1 cellular context compared by ENCODE assay signal in genomic region chr5:33235824-33236223, GRCh38.
TF ChIP-seq lines count a peak whose summit lies in the region.

No MANE protein-coding gene starts in this region.

TF ChIP-seq in SK-N-SH, 30 proteins besides CTCF, POLR2A, EP300 and RAD21 (continued from another document):
- TF ChIP-seq REST (IDR thresholded peaks at IDR 0.05; ENCODE audit: low read depth, low read length) (no peak), IRF3 (IDR thresholded peaks at IDR 0.05; ENCODE audit: low read depth, low read length) (no peak), NRF1 (IDR thresholded peaks at IDR 0.05; ENCODE audit: low read depth, low read length) (no peak), FOXM1 (IDR thresholded peaks at IDR 0.05; ENCODE audit: low read depth) (no peak), TCF12 (IDR thresholded peaks at IDR 0.05) (no peak), USF1 (IDR thresholded peaks at IDR 0.05; ENCODE audit: borderline replicate concordance, low read depth) (no peak), TEAD4 (IDR thresholded peaks at IDR 0.05; ENCODE audit: borderline replicate concordance, insufficient read depth) (no peak), GABPA (IDR thresholded peaks at IDR 0.05; ENCODE audit: low read depth) (no peak), YY1 (IDR thresholded peaks at IDR 0.05; ENCODE audit: low read depth) (no peak), NFIC (IDR thresholded peaks at IDR 0.05; ENCODE audit: borderline replicate concordance) (no peak), ELF1 (IDR thresholded peaks at IDR 0.05) (no peak), EZH2phosphoT487 (IDR thresholded peaks at IDR 0.05; ENCODE audit: borderline replicate concordance, low read depth) (no peak), POLR2AphosphoS5 (IDR thresholded peaks at IDR 0.05; ENCODE audit: low read depth, low read length) (no peak), CHD2 (IDR thresholded peaks at IDR 0.05; ENCODE audit: low read length, partially characterized antibody) (no peak), PBX3 (IDR thresholded peaks at IDR 0.05) (no peak), MAX (IDR thresholded peaks at IDR 0.05; ENCODE audit: low read depth) (no peak), RCOR1 (IDR thresholded peaks at IDR 0.05; ENCODE audit: low read length) (no peak), SMC3 (IDR thresholded peaks at IDR 0.05; ENCODE audit: low read depth, low read length) (no peak)
